In the genomic region with DNA sequence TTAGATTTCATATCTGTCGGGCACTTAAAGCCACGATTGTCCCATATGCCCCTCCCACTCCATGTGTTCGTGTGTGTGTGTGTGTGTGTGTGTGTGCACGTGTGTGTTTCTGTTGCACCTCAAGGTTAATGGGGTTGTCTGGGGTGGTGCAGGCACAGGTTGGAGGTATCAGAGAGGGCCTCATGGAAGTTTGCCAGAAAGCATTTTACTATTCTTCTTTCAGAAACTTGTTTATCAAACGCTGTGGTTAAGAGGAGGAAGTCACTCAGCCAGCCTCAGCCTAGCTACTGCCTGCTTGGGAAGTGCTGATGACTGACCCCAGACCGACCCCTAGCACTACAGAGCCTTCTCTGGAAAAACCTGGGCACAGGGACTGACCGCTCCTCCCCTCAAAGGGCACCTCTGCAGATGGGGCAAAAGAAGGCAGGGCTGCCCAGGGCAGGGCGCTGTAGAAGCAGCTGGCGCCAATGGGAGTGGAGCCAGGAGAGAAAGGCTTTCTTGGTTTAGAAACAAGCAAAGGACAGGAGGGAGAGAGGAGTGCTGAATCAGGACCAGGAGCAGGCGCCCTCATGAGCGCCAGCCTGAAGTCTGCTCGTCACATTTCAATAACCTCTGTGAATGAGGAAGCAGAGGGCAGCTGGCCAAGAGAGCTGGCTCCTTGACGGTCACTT, we compare ENCODE assay signal across 9 cellular contexts. TPM values are rescaled to one million over a fixed set of nuclear protein-coding genes. Genes with fewer than 3 reads are reported as not detected.
DNase-seq lines count a peak whose midpoint lies in the region; ATAC-seq and TF ChIP-seq lines count a peak whose summit lies in the region.
"Had no signal": no experiment of that assay in that cellular context is flagged by ENCODE, and none has a peak within 500 bp of the region (broad histone marks: within the 10 kb centered on the region; RNA-seq: fewer than 3 reads in every experiment).

No MANE protein-coding gene starts in this region.

- DNase-seq in GDM1 (lab: John Stamatoyannopoulos, UW), result peak; percentile 77
- peak; percentile 72 for DNase-seq in M059J (ENCODE audit: low read depth)
- peak; percentile 30 for DNase-seq in activated CD4-positive, alpha-beta T cell treated with anti-CD3 and anti-CD28 coated beads, Interleukin-2, amount 50 U/mL, for 1 hour
- peak; percentile 79 for DNase-seq in kidney glomerular epithelial cell (lab: John Stamatoyannopoulos, UW)
- DNase-seq in foreskin melanocyte, result no peak
- no peak for DNase-seq in NCI-H1930 (lab: John Stamatoyannopoulos, UW)
- no peak for DNase-seq in amniotic stem cell (lab: John Stamatoyannopoulos, UW)

- ATAC-seq in GM18505 (IDR thresholded peaks at IDR 0.05; ENCODE audit: unreplicated experiment), result no peak

- TF ChIP-seq POLR2A in GM18505 (IDR thresholded peaks at IDR 0.05; ENCODE audit: borderline replicate concordance, extremely low read depth, insufficient read depth, insufficient read length), result no peak

RNA-seq across cellular contexts. Expression of gene SIAH3, which starts 3.9 kb away (rescaled TPM):
- 0.10 and 0.37 TPM in 2 replicates for total RNA-seq in M059J (2014; rRNA removed; shearing (Covaris generic))
- total RNA-seq: bronchial epithelial cell had no signal

Comparison
In these comparisons a context has a peak if more than half of its experiments do, and no peak if none do; other contexts are left out.
1. DNase-seq: peak in GDM1 (single experiment), M059J (single experiment), activated CD4-positive, alpha-beta T cell treated with anti-CD3 and anti-CD28 coated beads, Interleukin-2, amount 50 U/mL, for 1 hour (single experiment) and kidney glomerular epithelial cell (single experiment); none in foreskin melanocyte (single experiment), NCI-H1930 (0 of 2) and amniotic stem cell (single experiment).